ENCODE assay signal across 8 cellular contexts in the genomic region with DNA sequence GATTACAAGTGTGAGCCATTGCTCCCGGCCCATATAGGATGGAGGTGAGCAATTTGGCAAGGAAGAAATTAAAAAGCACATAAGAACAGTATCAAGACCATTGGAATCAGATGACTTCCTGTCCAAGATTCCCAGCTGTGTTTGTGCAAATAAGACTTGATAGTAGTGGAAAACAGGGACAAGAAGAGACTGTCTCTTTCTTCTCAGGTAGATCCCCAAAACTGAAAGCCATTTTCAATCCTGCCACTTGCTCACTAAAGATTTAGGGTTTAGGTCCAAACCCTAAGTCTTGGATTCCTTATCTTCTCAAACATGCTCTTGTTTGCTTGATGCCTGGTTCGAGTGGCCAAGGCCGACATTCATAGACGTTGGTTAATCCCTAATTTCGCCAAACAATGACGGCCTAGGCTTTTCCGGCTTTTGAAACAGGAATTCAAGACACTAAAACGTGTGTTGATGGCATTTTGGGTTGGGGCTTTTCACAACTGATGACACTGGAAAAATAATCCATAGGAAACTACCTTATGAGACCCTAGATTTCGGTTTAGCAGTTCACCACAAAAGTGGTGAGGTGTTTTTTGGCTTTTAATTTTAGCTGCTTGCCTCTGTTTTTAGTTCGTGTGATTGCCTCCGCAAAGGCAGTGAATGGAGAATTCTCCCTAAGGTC. TPM values are rescaled to one million over a fixed set of nuclear protein-coding genes. Genes with fewer than 3 reads are reported as not detected.
DNase-seq lines count a peak whose midpoint lies in the region; ATAC-seq lines count a peak whose summit lies in the region.

No MANE protein-coding gene starts in this region.

- H3K36me3 ChIP-seq in iPS-20b (ENCODE audit: insufficient read depth, low read depth, low read length), result peaks cover 4% of the 10 kb centered on the region

- in situ Hi-C loops in ACHN (cut with HindIII; ENCODE audit: low pct_ligation_motif_present, low pct_unique_long_range_greater_than_20kb, low sequenced_read_pairs), result no loop called here

- peak overlapping the region; percentile 72; the same call in 1 of the 2 replicates for H3K9ac ChIP-seq in iPS-20b (ENCODE audit: low read depth, low read length)

- H3K4me1 ChIP-seq in iPS-20b (ENCODE audit: insufficient read depth, low read length), result peaks cover 28% of the 10 kb centered on the region

- H3K27ac ChIP-seq in iPS-20b (ENCODE audit: low read length) (peak overlapping the region; percentile 10), temporal lobe (ENCODE audit: low read depth, low read length) (peak overlapping the region; percentile 81)

- H3K4me3 ChIP-seq in iPS-20b (ENCODE audit: low read length), result peak overlapping the region; percentile 54

- peaks cover 5% of the 10 kb centered on the region; the same call in 1 of the 2 replicates for H3K27me3 ChIP-seq in iPS-20b (ENCODE audit: insufficient read depth, low read length)

- peaks cover 31 to 33% of the 10 kb centered on the region in 2 donors for H3K36me3 Mint-ChIP-seq in activated naive CD4-positive, alpha-beta T cell treated with anti-CD3 and anti-CD28 coated beads, Interleukin-2, amount 50 U/mL, for 72 hours

- H3K9me3 ChIP-seq in iPS-20b (ENCODE audit: insufficient read depth, low read depth, low read length), result no peaks in the 10 kb centered on the region

- H3K9me3 Mint-ChIP-seq in activated naive CD4-positive, alpha-beta T cell treated with anti-CD3 and anti-CD28 coated beads, Interleukin-2, amount 50 U/mL, for 72 hours, result no peaks in the 10 kb centered on the region

- H3K27ac Mint-ChIP-seq in activated naive CD4-positive, alpha-beta T cell treated with anti-CD3 and anti-CD28 coated beads, Interleukin-2, amount 50 U/mL, for 72 hours, result peak overlapping the region; percentile 93 to 97

- peak; percentile 57 for DNase-seq in activated CD8-positive, alpha-beta memory T cell treated with anti-CD3 and anti-CD28 coated beads for 24 hours
- no peak for DNase-seq in activated CD8-positive, alpha-beta memory T cell treated with anti-CD3 and anti-CD28 coated beads, Interleukin-2, amount 50 U/mL, for 48 hours
- DNase-seq in activated naive CD4-positive, alpha-beta T cell treated with anti-CD3 and anti-CD28 coated beads, Interleukin-2, amount 50 U/mL, for 72 hours (ENCODE audit: low spot score in 2 of 2), result no peak
- DNase-seq in ACHN, result no peak

- no peak for ATAC-seq in activated naive CD4-positive, alpha-beta T cell treated with anti-CD3 and anti-CD28 coated beads, Interleukin-2, amount 50 U/mL, for 72 hours
- ATAC-seq in GM19023 (IDR thresholded peaks at IDR 0.05; ENCODE audit: unreplicated experiment) (no peak), GM21717 (IDR thresholded peaks at IDR 0.05; ENCODE audit: unreplicated experiment) (no peak)

RNA-seq across cellular contexts. Expression of a gene that starts 1.0 kb away (rescaled TPM):
- 100 to 1,000 TPM; 109 to 142 TPM for total RNA-seq in activated naive CD4-positive, alpha-beta T cell treated with anti-CD3 and anti-CD28 coated beads, Interleukin-2, amount 50 U/mL, for 72 hours
- total RNA-seq in temporal lobe, result 28.5 TPM

RNA-seq across cellular contexts. Expression of a gene that starts 4.0 kb away (rescaled TPM):
- 10 to 100 TPM; 70.0 to 79.0 TPM for total RNA-seq in activated naive CD4-positive, alpha-beta T cell treated with anti-CD3 and anti-CD28 coated beads, Interleukin-2, amount 50 U/mL, for 72 hours
- 44.5 TPM for total RNA-seq in temporal lobe

RNA-seq across cellular contexts. Expression of a gene that starts 22.9 kb away (rescaled TPM):
- total RNA-seq in activated naive CD4-positive, alpha-beta T cell treated with anti-CD3 and anti-CD28 coated beads, Interleukin-2, amount 50 U/mL, for 72 hours, result 100 to 1,000 TPM; 116 to 120 TPM
- total RNA-seq in temporal lobe, result 31.0 TPM

RNA-seq across cellular contexts. Expression of a gene that starts 48.3 kb away (rescaled TPM):
- 10 to 100 TPM in 1 of 2 donors, 1 to 10 TPM in 1; 5.7 to 19.0 TPM for total RNA-seq in activated naive CD4-positive, alpha-beta T cell treated with anti-CD3 and anti-CD28 coated beads, Interleukin-2, amount 50 U/mL, for 72 hours
- 10.1 TPM for total RNA-seq in temporal lobe

RNA-seq across cellular contexts. Expression of a gene that starts 48.5 kb away (rescaled TPM):
- total RNA-seq in activated naive CD4-positive, alpha-beta T cell treated with anti-CD3 and anti-CD28 coated beads, Interleukin-2, amount 50 U/mL, for 72 hours, result 1 to 10 TPM in 1 of 2 donors, under 1 TPM in 1; 0.37 to 1.2 TPM
- total RNA-seq in temporal lobe, result 4.9 TPM
